In the genomic region with DNA sequence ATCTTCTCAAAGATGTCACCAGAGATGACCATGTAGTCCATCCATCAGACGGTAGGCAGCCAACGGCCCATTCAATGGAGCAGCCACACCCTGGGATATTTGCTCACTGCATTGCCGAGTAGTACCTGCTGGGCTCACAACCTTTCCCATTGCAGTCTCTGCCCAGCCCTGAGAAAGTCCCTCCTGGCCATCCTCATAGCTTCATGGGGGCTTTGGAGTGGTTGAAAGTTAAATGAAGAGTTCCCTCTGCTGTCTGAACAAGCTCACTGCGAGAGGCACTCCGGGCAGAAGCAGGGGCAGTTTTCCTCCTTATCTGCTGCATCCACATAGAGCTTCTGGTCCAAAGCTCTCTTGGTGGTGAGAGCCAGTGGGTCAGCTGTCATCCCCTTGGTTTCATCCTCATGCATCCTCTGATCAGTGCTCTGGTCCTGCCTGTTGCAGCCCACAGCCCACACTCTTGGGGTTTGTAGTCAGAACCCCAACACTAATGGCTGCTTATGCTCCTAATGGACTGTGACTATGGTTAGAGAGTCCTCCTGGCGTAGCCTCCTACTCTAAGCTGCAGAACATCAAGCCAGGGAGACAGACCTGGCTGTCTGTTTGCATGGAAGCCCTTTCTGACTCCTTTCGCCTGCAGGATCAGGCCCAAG, we compare ENCODE assay signal across 8 cellular contexts. TPM values are rescaled to one million over a fixed set of nuclear protein-coding genes. Genes with fewer than 3 reads are reported as not detected.
DNase-seq lines count a peak whose midpoint lies in the region; ATAC-seq lines count a peak whose summit lies in the region.

No MANE protein-coding gene starts in this region.

- DNase-seq in activated CD8-positive, alpha-beta memory T cell treated with anti-CD3 and anti-CD28 coated beads, Interleukin-2, amount 50 U/mL, for 4 hours: peak; percentile 29
- DNase-seq in activated CD8-positive, alpha-beta memory T cell treated with anti-CD3 and anti-CD28 coated beads for 24 hours: no peak
- DNase-seq in M059J (ENCODE audit: low read depth) (peak; percentile 67), SW480 (ENCODE audit: low spot score) (peak; percentile 69), fibroblast of gingiva (ENCODE audit: low read depth) (peak; percentile 44), renal cortical epithelial cell (ENCODE audit: low read depth) (peak; percentile 36)

- no peak for ATAC-seq in GM19023 (IDR thresholded peaks at IDR 0.05; ENCODE audit: unreplicated experiment)
- no peak for ATAC-seq in HG03135 (IDR thresholded peaks at IDR 0.05; ENCODE audit: unreplicated experiment)

RNA-seq across cellular contexts. Expression of a gene that starts 23.3 kb away (rescaled TPM):
- total RNA-seq in M059J (2014; rRNA removed; shearing (Covaris generic)): not detected in 2 replicates
- total RNA-seq in renal cortical epithelial cell: not detected in 2 replicates
